Comparison of ENCODE assay signal across 9 cellular contexts in the genomic region with DNA sequence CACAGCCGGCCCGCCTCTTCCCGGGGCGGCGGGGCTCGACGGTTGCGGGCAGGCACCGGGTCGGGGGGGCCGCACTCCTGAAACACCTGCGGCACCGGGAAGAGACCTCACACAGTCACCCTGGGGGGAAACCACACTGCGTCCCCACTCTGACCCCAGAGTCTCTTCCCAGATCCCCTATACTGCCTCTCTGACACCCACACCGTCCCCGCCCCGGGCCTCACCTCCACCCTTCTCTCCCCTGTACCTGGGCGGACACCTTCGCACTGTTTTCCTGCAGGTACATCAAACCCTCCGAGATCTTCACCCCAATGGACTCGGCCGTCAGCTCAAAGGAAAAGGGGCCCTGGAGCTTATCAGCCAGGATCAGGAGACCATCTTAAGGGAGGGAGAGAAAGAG. TPM values are rescaled to one million over a fixed set of nuclear protein-coding genes. Genes with fewer than 3 reads are reported as not detected.
A peak's percentile ranks its signal among the peaks of the same experiment; 100 is the strongest.
DNase-seq lines count a peak whose midpoint lies in the region; ATAC-seq and TF ChIP-seq lines count a peak whose summit lies in the region.
"Had no signal": no experiment of that assay in that cellular context is flagged by ENCODE, and none has a peak within 500 bp of the region (broad histone marks: within the 10 kb centered on the region; RNA-seq: fewer than 3 reads in every experiment).

No MANE protein-coding gene starts in this region.

- H3K27me3 ChIP-seq in left ventricle myocardium inferior (ENCODE audit: low read depth) = peaks cover 63% of the 10 kb centered on the region
- no peaks in the 10 kb centered on the region for H3K27me3 ChIP-seq in naive thymus-derived CD4-positive, alpha-beta T cell (ENCODE audit: control insufficient read depth in 2 of 2, insufficient read depth in 2 of 2, low read length in 2 of 2)

- peaks cover 43% of the 10 kb centered on the region for H3K4me1 Mint-ChIP-seq in central memory CD8-positive, alpha-beta T cell
- H3K4me1 Mint-ChIP-seq in naive thymus-derived CD4-positive, alpha-beta T cell = peaks cover 51 to 77% (median 66%) of the 10 kb centered on the region in 7 donors

- peaks cover 34% of the 10 kb centered on the region for H3K27me3 Mint-ChIP-seq in central memory CD8-positive, alpha-beta T cell
- H3K27me3 Mint-ChIP-seq in naive thymus-derived CD4-positive, alpha-beta T cell = peaks cover 0 to 25% (median 5%) of the 10 kb centered on the region in 5 donors

- H3K27ac Mint-ChIP-seq in central memory CD8-positive, alpha-beta T cell (ENCODE audit: low read depth) = no peak overlapping the region
- H3K27ac Mint-ChIP-seq in naive thymus-derived CD4-positive, alpha-beta T cell = peak overlapping the region in 8 of 9 donors; percentile 61 to 84 (median 80)

- no peak overlapping the region for H3K27ac ChIP-seq in left ventricle myocardium inferior (replicated peaks)
- H3K27ac ChIP-seq in naive thymus-derived CD4-positive, alpha-beta T cell (ENCODE audit: low read depth, low read length) = peak overlapping the region; percentile 81
- H3K27ac ChIP-seq: SK-N-MC had no signal

- POLR2A ChIA-PET in naive thymus-derived CD4-positive, alpha-beta T cell (lab: Charles Lee) = interaction anchor here (2.3 to 23.1 kb wide), 4 partner anchors 9 to 39 kb away, joined by 8 to 383 read pairs (median 198); partner anchors contain the start of genes GAL3ST4, GPC2, LAMTOR4 and STAG3

- peak overlapping the region; percentile 76 for H3K4me3 Mint-ChIP-seq in central memory CD8-positive, alpha-beta T cell
- H3K4me3 Mint-ChIP-seq in naive thymus-derived CD4-positive, alpha-beta T cell = peak overlapping the region; percentile 72 to 87 (median 80)

- H3K36me3 Mint-ChIP-seq in central memory CD8-positive, alpha-beta T cell (ENCODE audit: insufficient read depth) = peaks cover 6% of the 10 kb centered on the region
- H3K36me3 Mint-ChIP-seq in naive thymus-derived CD4-positive, alpha-beta T cell = peaks cover 0 to 8% (median 0%) of the 10 kb centered on the region in 5 donors

- no peaks in the 10 kb centered on the region for H3K36me3 ChIP-seq in left ventricle myocardium inferior
- H3K36me3 ChIP-seq in naive thymus-derived CD4-positive, alpha-beta T cell (ENCODE audit: control insufficient read depth in 2 of 3, insufficient read depth in 3 of 3, low read length in 3 of 3) = peaks cover 0 to 10% (median 0%) of the 10 kb centered on the region in 3 experiments

- intact Hi-C loops in left ventricle myocardium inferior (cut with micrococcal nuclease) = no loop called here
- intact Hi-C loops in left ventricle myocardium superior (cut with micrococcal nuclease) = no loop called here
- intact Hi-C loops in naive thymus-derived CD4-positive, alpha-beta T cell (cut with micrococcal nuclease) = loop anchor here in 1 of 2 donors (1.0 kb wide), 2 partner anchors 8 to 9 kb away; no protein-coding TSS in a partner anchor

- peaks cover 36% of the 10 kb centered on the region for H3K4me1 ChIP-seq in left ventricle myocardium inferior
- peaks cover 15 to 49% of the 10 kb centered on the region in 2 donors for H3K4me1 ChIP-seq in naive thymus-derived CD4-positive, alpha-beta T cell (ENCODE audit: control insufficient read depth in 2 of 2, insufficient read depth in 2 of 2, low read length in 2 of 2)

- CTCF ChIA-PET in naive thymus-derived CD4-positive, alpha-beta T cell (lab: Charles Lee) = interaction anchor here (0.8 to 1.1 kb wide), 3 partner anchors 23 to 46 kb away, joined by 3 to 4 read pairs (median 3); partner anchors contain the start of gene LAMTOR4

- no peaks in the 10 kb centered on the region for H3K9me3 ChIP-seq in left ventricle myocardium inferior (replicated peaks)
- H3K9me3 ChIP-seq in naive thymus-derived CD4-positive, alpha-beta T cell (ENCODE audit: control insufficient read depth in 2 of 3, low read length in 3 of 3) = no peaks in the 10 kb centered on the region

- no peaks in the 10 kb centered on the region for H3K9me3 Mint-ChIP-seq in central memory CD8-positive, alpha-beta T cell
- no peaks in the 10 kb centered on the region for H3K9me3 Mint-ChIP-seq in naive thymus-derived CD4-positive, alpha-beta T cell

- no peak for ATAC-seq in left ventricle myocardium superior
- ATAC-seq in central memory CD8-positive, alpha-beta T cell (replicated peaks; ENCODE audit: extremely low read depth, poor library complexity, severe bottlenecking) = peak; percentile 10
- peak; percentile 11 for ATAC-seq in naive thymus-derived CD4-positive, alpha-beta T cell
- ATAC-seq in HG03135 (IDR thresholded peaks at IDR 0.05; ENCODE audit: unreplicated experiment) = no peak
- ATAC-seq in GM21528 (IDR thresholded peaks at IDR 0.05; ENCODE audit: low FRiP score, unreplicated experiment) = no peak

- DNase-seq in left ventricle myocardium inferior (no peak), left ventricle myocardium superior (no peak), cerebellar cortex (ENCODE audit: low spot score) (no peak), NCI-H2081 treated with DMSO at 0.1 percent for 48 hours (lab: John Stamatoyannopoulos, UW) (no peak)
- DNase-seq in central memory CD8-positive, alpha-beta T cell (ENCODE audit: low spot score in 2 of 2) = no peak
- DNase-seq in naive thymus-derived CD4-positive, alpha-beta T cell = peak in 1 of 9 donors; percentile 28

- no peak for TF ChIP-seq CTCF in left ventricle myocardium inferior (IDR thresholded peaks at IDR 0.05; ENCODE audit: borderline replicate concordance)

- H3K4me3 ChIP-seq in left ventricle myocardium inferior = peak overlapping the region; percentile 62
- peak overlapping the region; percentile 10 for H3K4me3 ChIP-seq in naive thymus-derived CD4-positive, alpha-beta T cell (ENCODE audit: low read length)
- H3K4me3 ChIP-seq: SK-N-MC had no signal

RNA-seq across cellular contexts. Expression of gene GAL3ST4, which starts 3.4 kb away (rescaled TPM):
- total RNA-seq in left ventricle myocardium inferior = 1.5 TPM
- 2.0 TPM for total RNA-seq in left ventricle myocardium superior
- total RNA-seq in naive thymus-derived CD4-positive, alpha-beta T cell = 10 to 100 TPM in 4 of 5 experiments, 1 to 10 TPM in 1; 4.7 to 26.8 (median 16.7) TPM
- 10 to 100 TPM in 1 of 2 donors, 1 to 10 TPM in 1; 7.4 to 10.8 TPM for polyA plus RNA-seq in naive thymus-derived CD4-positive, alpha-beta T cell

RNA-seq across cellular contexts. Expression of gene GPC2, which starts 5.3 kb away (rescaled TPM):
- total RNA-seq in left ventricle myocardium inferior (0.25 TPM), left ventricle myocardium superior (0.35 TPM)
- 10 to 100 TPM in 4 of 5 experiments, 1 to 10 TPM in 1; 8.1 to 30.6 (median 18.2) TPM for total RNA-seq in naive thymus-derived CD4-positive, alpha-beta T cell
- polyA plus RNA-seq in naive thymus-derived CD4-positive, alpha-beta T cell = under 1 TPM; 0.64 to 0.87 TPM

RNA-seq across cellular contexts. Expression of gene STAG3, which starts 5.9 kb away (rescaled TPM):
- total RNA-seq in left ventricle myocardium inferior (0.74 TPM), left ventricle myocardium superior (0.74 TPM)
- 10 to 100 TPM in 1 of 5 experiments, 1 to 10 TPM in 4; 5.5 to 24.6 (median 9.5) TPM for total RNA-seq in naive thymus-derived CD4-positive, alpha-beta T cell
- 1 to 10 TPM; 2.4 to 6.5 TPM for polyA plus RNA-seq in naive thymus-derived CD4-positive, alpha-beta T cell

RNA-seq across cellular contexts. Expression of gene TRAPPC14, which starts 13.3 kb away (rescaled TPM):
- total RNA-seq in left ventricle myocardium inferior (7.1 TPM), left ventricle myocardium superior (6.8 TPM)
- total RNA-seq in naive thymus-derived CD4-positive, alpha-beta T cell = 100 to 1,000 TPM in 1 of 5 experiments, 10 to 100 TPM in 4; 51.8 to 102 (median 70.2) TPM
- 1 to 10 TPM; 3.2 to 5.9 TPM for polyA plus RNA-seq in naive thymus-derived CD4-positive, alpha-beta T cell

RNA-seq across cellular contexts. Expression of gene LAMTOR4, which starts 23.1 kb away (rescaled TPM):
- total RNA-seq in left ventricle myocardium inferior (100 TPM), left ventricle myocardium superior (104 TPM)
- 100 to 1,000 TPM; 132 to 200 (median 173) TPM for total RNA-seq in naive thymus-derived CD4-positive, alpha-beta T cell
- 100 to 1,000 TPM; 550 to 555 TPM for polyA plus RNA-seq in naive thymus-derived CD4-positive, alpha-beta T cell

Comparison
In these comparisons a context has a peak if more than half of its experiments do, and no peak if none do; other contexts are left out.
1. ATAC-seq: peak in central memory CD8-positive, alpha-beta T cell (single experiment) and naive thymus-derived CD4-positive, alpha-beta T cell (single experiment); none in left ventricle myocardium superior (single experiment), HG03135 (single experiment) and GM21528 (single experiment).